ENCODE assay signal across 9 cellular contexts in the genomic region with DNA sequence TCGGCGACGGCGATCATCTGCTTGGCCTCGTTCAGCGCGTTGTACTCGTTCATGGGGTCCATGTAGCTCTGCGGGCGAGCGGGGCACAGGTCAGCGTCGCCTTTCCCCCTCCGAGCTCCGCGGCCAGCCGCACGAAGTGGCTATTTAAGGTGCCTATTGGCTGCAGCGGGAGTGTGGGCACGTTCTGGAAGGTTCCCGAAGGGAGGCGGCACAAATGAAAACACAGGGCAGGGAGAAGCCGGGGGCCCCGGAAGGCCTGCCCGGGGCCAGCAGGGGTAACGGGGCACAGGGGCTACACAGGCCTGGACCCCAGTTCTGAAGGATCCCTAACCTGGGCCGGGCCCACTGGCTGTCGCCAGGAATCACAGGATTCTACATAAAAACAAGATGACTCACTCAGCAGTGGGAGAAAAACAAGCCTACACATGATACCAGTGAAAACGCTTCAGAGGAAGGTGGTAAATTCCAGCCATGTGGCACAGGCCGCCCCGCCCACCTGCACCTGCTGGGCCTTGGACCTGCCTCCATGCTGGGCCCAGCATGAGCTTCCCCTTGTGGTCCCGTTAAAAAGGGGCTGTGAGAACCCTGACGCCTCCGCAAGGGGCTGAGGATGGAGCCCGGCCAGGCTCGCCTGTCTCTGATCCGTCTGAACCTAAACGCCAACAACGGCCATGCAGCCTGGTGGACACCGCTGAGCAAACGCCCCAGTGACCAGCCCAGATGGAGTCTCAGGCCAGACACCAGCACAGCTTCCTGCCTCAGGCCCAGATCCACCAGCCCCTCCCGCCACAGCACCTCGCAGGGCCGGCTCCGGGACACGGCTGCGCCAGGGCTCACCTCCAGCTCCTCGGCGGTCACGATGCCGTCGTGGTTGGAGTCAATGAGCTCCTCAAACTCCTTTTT. TPM values are rescaled to one million over a fixed set of nuclear protein-coding genes. Genes with fewer than 3 reads are reported as not detected.
DNase-seq lines count a peak whose midpoint lies in the region; ATAC-seq and TF ChIP-seq lines count a peak whose summit lies in the region.
"Had no signal": no experiment of that assay in that cellular context is flagged by ENCODE, and none has a peak within 500 bp of the region (broad histone marks: within the 10 kb centered on the region; RNA-seq: fewer than 3 reads in every experiment).

No MANE protein-coding gene starts in this region.

- POLR2A ChIA-PET in IMR-90 (lab: Charles Lee; ENCODE audit: unreplicated experiment), result no interaction called here

- no peak overlapping the region for H3K23ac ChIP-seq in IMR-90 (ENCODE audit: low read depth, low read length)

- no peak overlapping the region for H2BK120ac ChIP-seq in IMR-90 (ENCODE audit: low read depth, low read length)

- peak; percentile 26 for DNase-seq in DMS53 treated with DMSO at 0.1 percent for 48 hours (lab: John Stamatoyannopoulos, UW; ENCODE audit: unreplicated experiment)
- no peak for DNase-seq in IMR-90
- DNase-seq in lung microvascular endothelial cell (ENCODE audit: low read depth in 2 of 2), result peak; percentile 46 to 65
- DNase-seq in OCI-M2 (lab: John Stamatoyannopoulos, UW; ENCODE audit: unreplicated experiment), result no peak
- no peak for DNase-seq in activated CD4-positive, CD25-positive, alpha-beta regulatory T cell (lab: John Stamatoyannopoulos, UW)
- DNase-seq: GM23248, NCI-H748 treated with DMSO at 0.1 percent for 48 hours had no signal

- no peak overlapping the region for H2BK5ac ChIP-seq in IMR-90 (ENCODE audit: low read depth, low read length, poor library complexity, severe bottlenecking)

- no TSS peak for BruUV-seq in IMR-90 (replicated peaks; lab: Mats Ljungman, UMichigan)

- no peaks in the 10 kb centered on the region for H3K27me3 ChIP-seq in IMR-90 (ENCODE audit: control insufficient read depth, insufficient read depth, low read length)

- H4K91ac ChIP-seq in IMR-90 (ENCODE audit: insufficient read depth, low read depth, low read length), result no peak overlapping the region

- no peak overlapping the region for H3K18ac ChIP-seq in IMR-90 (ENCODE audit: low read depth, low read length)

- no peak overlapping the region for H4K5ac ChIP-seq in IMR-90 (ENCODE audit: low read depth, low read length)

- no peak overlapping the region for H3K4me3 ChIP-seq in IMR-90 (ENCODE audit: insufficient read depth, low read depth, low read length)
- H3K4me3 ChIP-seq: GM23248 had no signal

- H4K20me1 ChIP-seq in IMR-90 (ENCODE audit: insufficient read depth, low read length), result peaks cover 16% of the 10 kb centered on the region

- peaks cover 4 to 17% of the 10 kb centered on the region in 2 experiments; a peak in 3 of 4 replicates for H3K79me1 ChIP-seq in IMR-90 (ENCODE audit: low read depth in 1 of 2, low read length in 2 of 2)

- no peak overlapping the region for H2AK9ac ChIP-seq in IMR-90 (replicated peaks; ENCODE audit: low read depth, low read length, poor library complexity)

- intact Hi-C loops in IMR-90 (cut with micrococcal nuclease), result no loop called here

- peaks cover 56% of the 10 kb centered on the region for H3K36me3 ChIP-seq in IMR-90 (ENCODE audit: control insufficient read depth, insufficient read depth, low read length)

- H2BK20ac ChIP-seq in IMR-90 (ENCODE audit: low read depth, low read length), result no peak overlapping the region

- no peak for TF ChIP-seq POLR2A in IMR-90 (IDR thresholded peaks at IDR 0.05; ENCODE audit: low read depth, low read length)

- WGBS in IMR-90 (ENCODE audit: extremely low coverage in 2 of 2, insufficient read length in 1 of 2), 2 experiments, result 92% methylated on average over 40 of the region's 52 CpGs; no CpG with 5 or more reads in 1 of the 2 experiments

- H2AK5ac ChIP-seq in IMR-90 (ENCODE audit: low read depth, low read length), result no peak overlapping the region

- no peaks in the 10 kb centered on the region for H3K4me1 ChIP-seq in IMR-90 (ENCODE audit: control insufficient read depth, insufficient read depth, low read length)

- CTCF ChIA-PET in IMR-90 (lab: Yijun Ruan, JAX), result no interaction called here

- in situ Hi-C loops in IMR-90 (cut with MboI; ENCODE audit: low sequenced_read_pairs), result no loop called here

- peaks cover 3% of the 10 kb centered on the region for H3K9me1 ChIP-seq in IMR-90 (ENCODE audit: insufficient read depth, low read length)

- TF ChIP-seq RAD21 in IMR-90 (IDR thresholded peaks at IDR 0.05; ENCODE audit: low read length), result no peak

- no peak overlapping the region for H3K4me2 ChIP-seq in IMR-90 (ENCODE audit: low read depth, low read length)

- no peak overlapping the region for H3K9ac ChIP-seq in IMR-90 (ENCODE audit: low read depth, low read length)
- H3K9ac ChIP-seq: GM23248 had no signal

- no peak overlapping the region for H3K56ac ChIP-seq in IMR-90 (ENCODE audit: extremely low read depth, insufficient read depth, low read length)

- no peak overlapping the region for H2BK15ac ChIP-seq in IMR-90 (ENCODE audit: low read depth, low read length)

- no peak overlapping the region for H4K8ac ChIP-seq in IMR-90 (ENCODE audit: low read depth in 2 of 2, low read length in 2 of 2)

- dilution Hi-C loops in IMR-90 (cut with HindIII; ENCODE audit: low sequenced_read_pairs, unreplicated experiment), result no loop called here

- no peaks in the 10 kb centered on the region for H3K9me3 ChIP-seq in IMR-90 (ENCODE audit: control insufficient read depth, insufficient read depth, low read length)

- no peak for TF ChIP-seq CTCF in IMR-90 (conservative IDR thresholded peaks at IDR 0.05; ENCODE audit: low read depth, low read length)

- no peak; the same call in 1 of the 2 replicates for ATAC-seq in IMR-90 (ENCODE audit: low read depth)
- no peak for ATAC-seq in GM21825 (IDR thresholded peaks at IDR 0.05; ENCODE audit: unreplicated experiment)

- H3K4ac ChIP-seq in IMR-90 (ENCODE audit: low read depth, low read length), result no peak overlapping the region

- H3K27ac ChIP-seq in IMR-90 (ENCODE audit: insufficient read depth, low read length), result no peak overlapping the region
- H3K27ac ChIP-seq in angular gyrus (ENCODE audit: low read depth, low read length), result peak overlapping the region; percentile 88
- H3K27ac ChIP-seq: GM23248 had no signal

- H3K14ac ChIP-seq in IMR-90 (replicated peaks; ENCODE audit: low read depth, low read length), result no peak overlapping the region

- no peak overlapping the region for H2AFZ ChIP-seq in IMR-90 (replicated peaks; ENCODE audit: low read length, poor library complexity)
- H2AFZ ChIP-seq: GM23248 had no signal

TF ChIP-seq in IMR-90, 13 proteins besides CTCF, POLR2A, EP300 and RAD21:
- TF ChIP-seq, protein P1, sequence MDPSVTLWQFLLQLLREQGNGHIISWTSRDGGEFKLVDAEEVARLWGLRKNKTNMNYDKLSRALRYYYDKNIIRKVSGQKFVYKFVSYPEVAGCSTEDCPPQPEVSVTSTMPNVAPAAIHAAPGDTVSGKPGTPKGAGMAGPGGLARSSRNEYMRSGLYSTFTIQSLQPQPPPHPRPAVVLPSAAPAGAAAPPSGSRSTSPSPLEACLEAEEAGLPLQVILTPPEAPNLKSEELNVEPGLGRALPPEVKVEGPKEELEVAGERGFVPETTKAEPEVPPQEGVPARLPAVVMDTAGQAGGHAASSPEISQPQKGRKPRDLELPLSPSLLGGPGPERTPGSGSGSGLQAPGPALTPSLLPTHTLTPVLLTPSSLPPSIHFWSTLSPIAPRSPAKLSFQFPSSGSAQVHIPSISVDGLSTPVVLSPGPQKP (IDR thresholded peaks at IDR 0.05; ENCODE audit: borderline replicate concordance, low read depth, low read length), result no peak
- TF ChIP-seq, protein P2, sequence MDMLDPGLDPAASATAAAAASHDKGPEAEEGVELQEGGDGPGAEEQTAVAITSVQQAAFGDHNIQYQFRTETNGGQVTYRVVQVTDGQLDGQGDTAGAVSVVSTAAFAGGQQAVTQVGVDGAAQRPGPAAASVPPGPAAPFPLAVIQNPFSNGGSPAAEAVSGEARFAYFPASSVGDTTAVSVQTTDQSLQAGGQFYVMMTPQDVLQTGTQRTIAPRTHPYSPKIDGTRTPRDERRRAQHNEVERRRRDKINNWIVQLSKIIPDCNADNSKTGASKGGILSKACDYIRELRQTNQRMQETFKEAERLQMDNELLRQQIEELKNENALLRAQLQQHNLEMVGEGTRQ (IDR thresholded peaks at IDR 0.05; ENCODE audit: low read depth, low read length), result no peak
- TF ChIP-seq SMC3 (IDR thresholded peaks at IDR 0.05; ENCODE audit: low read depth, low read length) (no peak), BHLHE40 (IDR thresholded peaks at IDR 0.05; ENCODE audit: low read depth, low read length) (no peak), RCOR1 (IDR thresholded peaks at IDR 0.05; ENCODE audit: insufficient replicate concordance, low read length) (no peak), MXI1 (IDR thresholded peaks at IDR 0.05; ENCODE audit: borderline replicate concordance, low read depth, low read length) (peak; percentile 56; the same call in 1 of the 2 replicates), NFE2L2 (IDR thresholded peaks at IDR 0.05; ENCODE audit: low read depth, low read length) (no peak)

RNA-seq across cellular contexts. Expression of a gene that starts 3.9 kb away (rescaled TPM):
- total RNA-seq in IMR-90 (2012; rRNA removed) (not detected in 2 replicates), lung microvascular endothelial cell (1.5 and 4.2 TPM in 2 replicates)
- polyA plus RNA-seq in IMR-90 (2012; rRNA removed), result 0.15 and 0.44 TPM in 2 replicates
- 0.23 and 0.40 TPM in 2 replicates for polyA plus RNA-seq in IMR-90 (2012; cell fraction: cytosol; rRNA removed)
- polyA plus RNA-seq in IMR-90 (2012; cell fraction: nucleus; rRNA removed; ENCODE audit: low replicate concordance), result 0.63 and 1.3 TPM in 2 replicates
- total RNA-seq: GM23248 had no signal
- polyA plus RNA-seq: GM23248 had no signal

RNA-seq across cellular contexts. Expression of a gene that starts 11.5 kb away (rescaled TPM):
- total RNA-seq in IMR-90 (2012; rRNA removed) (0.18 TPM in 1 of 2 replicates, not detected in the other), lung microvascular endothelial cell (0.22 and 0.60 TPM in 2 replicates)
- polyA plus RNA-seq in IMR-90 (2012; rRNA removed), result 1.0 and 1.2 TPM in 2 replicates
- polyA plus RNA-seq in IMR-90 (2012; cell fraction: cytosol; rRNA removed), result 0.23 and 0.65 TPM in 2 replicates
- 4.4 and 10.1 TPM in 2 replicates for polyA plus RNA-seq in IMR-90 (2012; cell fraction: nucleus; rRNA removed; ENCODE audit: low replicate concordance)
- total RNA-seq: GM23248 had no signal
- polyA plus RNA-seq: GM23248 had no signal

RNA-seq across cellular contexts. Expression of a gene that starts 13.9 kb away (rescaled TPM):
- total RNA-seq in IMR-90 (2012; rRNA removed), result 57.0 and 69.4 TPM in 2 replicates
- polyA plus RNA-seq in IMR-90 (2012; rRNA removed), result 250 and 252 TPM in 2 replicates
- 292 and 384 TPM in 2 replicates for polyA plus RNA-seq in IMR-90 (2012; cell fraction: cytosol; rRNA removed)
- polyA plus RNA-seq in IMR-90 (2012; cell fraction: nucleus; rRNA removed; ENCODE audit: low replicate concordance), result 224 and 287 TPM in 2 replicates
- total RNA-seq in lung microvascular endothelial cell, result 59.3 and 93.5 TPM in 2 replicates

RNA-seq across cellular contexts. Expression of a gene that starts 14.2 kb away (rescaled TPM):
- total RNA-seq in IMR-90 (2012; rRNA removed) (12.2 and 18.3 TPM in 2 replicates), lung microvascular endothelial cell (14.8 and 30.4 TPM in 2 replicates)
- 23.0 and 29.2 TPM in 2 replicates for polyA plus RNA-seq in IMR-90 (2012; rRNA removed)
- 24.3 and 37.0 TPM in 2 replicates for polyA plus RNA-seq in IMR-90 (2012; cell fraction: cytosol; rRNA removed)
- 10.2 and 16.5 TPM in 2 replicates for polyA plus RNA-seq in IMR-90 (2012; cell fraction: nucleus; rRNA removed; ENCODE audit: low replicate concordance)

RNA-seq across cellular contexts. Expression of a gene that starts 28.6 kb away (rescaled TPM):
- total RNA-seq in IMR-90 (2012; rRNA removed), result 0.36 TPM in 1 of 2 replicates, not detected in the other
- 1.1 and 2.6 TPM in 2 replicates for polyA plus RNA-seq in IMR-90 (2012; rRNA removed)
- polyA plus RNA-seq in IMR-90 (2012; cell fraction: cytosol; rRNA removed), result 0.65 and 0.84 TPM in 2 replicates
- polyA plus RNA-seq in IMR-90 (2012; cell fraction: nucleus; rRNA removed; ENCODE audit: low replicate concordance), result 8.4 and 27.4 TPM in 2 replicates
- total RNA-seq in lung microvascular endothelial cell, result 0.20 and 0.22 TPM in 2 replicates

Comparison
In these comparisons a context has a peak if more than half of its experiments do, and no peak if none do; other contexts are left out.
1. DNase-seq: peak in DMS53 treated with DMSO at 0.1 percent for 48 hours (single experiment) and lung microvascular endothelial cell (2 of 2); none in IMR-90 (single experiment), OCI-M2 (single experiment) and activated CD4-positive, CD25-positive, alpha-beta regulatory T cell (0 of 4).